In the genomic region with DNA sequence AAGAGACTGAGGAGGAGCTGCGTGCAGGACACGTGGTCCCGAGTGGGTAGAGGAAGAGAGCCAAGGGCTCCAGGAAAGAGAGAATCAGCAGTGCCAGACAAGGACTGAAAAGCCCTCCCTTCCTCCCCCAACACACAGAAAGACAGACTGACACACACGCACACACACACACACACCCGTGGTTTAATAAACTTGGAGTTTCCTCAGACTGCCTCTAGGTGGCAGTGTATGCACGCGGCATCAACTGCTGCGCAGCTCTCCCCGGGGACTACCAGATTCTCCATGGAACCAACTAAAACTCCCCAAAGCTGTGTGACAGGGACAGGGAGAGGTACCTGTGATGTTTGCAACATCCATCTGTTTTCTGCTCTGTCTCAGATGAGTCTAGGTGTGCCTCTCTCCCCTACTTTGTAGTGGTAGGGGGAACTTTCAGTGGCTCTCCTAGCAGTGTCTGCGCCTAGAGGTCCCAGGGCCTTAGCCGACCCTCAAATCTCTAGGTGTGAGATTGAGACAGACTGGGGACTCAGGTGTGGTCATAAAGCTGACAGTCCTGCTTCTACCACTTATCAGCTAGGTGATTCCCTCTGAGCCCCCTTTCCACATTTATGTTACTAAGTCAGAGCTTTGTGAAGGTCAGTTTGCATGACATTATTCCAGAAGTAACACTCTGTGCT, we compare ENCODE assay signal across 8 cellular contexts. TPM values are rescaled to one million over a fixed set of nuclear protein-coding genes. Genes with fewer than 3 reads are reported as not detected.
DNase-seq lines count a peak whose midpoint lies in the region; ATAC-seq and TF ChIP-seq lines count a peak whose summit lies in the region.

No MANE protein-coding gene starts in this region.

- peak; percentile 51 for TF ChIP-seq CTCF in activated CD8-positive, alpha-beta T cell treated with anti-CD3 and anti-CD28 coated beads for 36 hours (IDR thresholded peaks at IDR 0.05)
- TF ChIP-seq CTCF in epithelial cell of esophagus (IDR thresholded peaks at IDR 0.05; ENCODE audit: insufficient read depth, low read depth, low read length, missing control alignments), result peak; percentile 94
- TF ChIP-seq CTCF in natural killer cell (IDR thresholded peaks at IDR 0.05), result peak; percentile 74
- TF ChIP-seq CTCF in tibial nerve (IDR thresholded peaks at IDR 0.05), result peak; percentile 46 to 83 (median 69)

- H3K9me3 ChIP-seq in tibial nerve, result no peaks in the 10 kb centered on the region

- no peaks in the 10 kb centered on the region for H3K9me3 Mint-ChIP-seq in activated CD8-positive, alpha-beta T cell treated with anti-CD3 and anti-CD28 coated beads for 36 hours
- H3K9me3 Mint-ChIP-seq in natural killer cell, result no peaks in the 10 kb centered on the region

- peaks cover 0 to 44% (median 6%) of the 10 kb centered on the region in 4 donors for H3K4me1 ChIP-seq in tibial nerve

- TF ChIP-seq EP300 in tibial nerve (IDR thresholded peaks at IDR 0.05), result peak in 1 of 2 donors; percentile 60

- no peaks in the 10 kb centered on the region for H3K27me3 Mint-ChIP-seq in activated CD8-positive, alpha-beta T cell treated with anti-CD3 and anti-CD28 coated beads for 36 hours
- H3K27me3 Mint-ChIP-seq in natural killer cell (ENCODE audit: low read depth in 2 of 2), result no peaks in the 10 kb centered on the region

- H3K4me1 Mint-ChIP-seq in activated CD8-positive, alpha-beta T cell treated with anti-CD3 and anti-CD28 coated beads for 36 hours (ENCODE audit: low read depth), result peaks cover 45% of the 10 kb centered on the region
- H3K4me1 Mint-ChIP-seq in natural killer cell, result peaks cover 22 to 31% of the 10 kb centered on the region in 2 donors

- no peaks in the 10 kb centered on the region for H3K36me3 ChIP-seq in tibial nerve

- peak overlapping the region; percentile 52 for H3K27ac Mint-ChIP-seq in activated CD8-positive, alpha-beta T cell treated with anti-CD3 and anti-CD28 coated beads for 36 hours
- H3K27ac Mint-ChIP-seq in natural killer cell, result peak overlapping the region in 1 of 2 donors; percentile 59

- DNase-seq in C1 segment of cervical spinal cord (lab: John Stamatoyannopoulos, UW), result peak in 12 of 14 donors; percentile 14 to 70 (median 49)
- DNase-seq in NCI-H69 (lab: John Stamatoyannopoulos, UW), result peak; percentile 70
- DNase-seq in activated CD8-positive, alpha-beta T cell treated with anti-CD3 and anti-CD28 coated beads for 36 hours, result peak; percentile 55
- DNase-seq in epithelial cell of esophagus (ENCODE audit: low read depth), result peak; percentile 76
- peak; percentile 55 for DNase-seq in natural killer cell
- DNase-seq in tibial nerve (ENCODE audit: low spot score in 2 of 2), result peak; percentile 42 to 82

- ATAC-seq in GM18873 (IDR thresholded peaks at IDR 0.05; ENCODE audit: low FRiP score, unreplicated experiment) (peak; percentile 81), HG03064 (IDR thresholded peaks at IDR 0.05; ENCODE audit: low read depth, unreplicated experiment) (peak; percentile 66), natural killer cell (peak; percentile 91 to 97 (median 97))
- ATAC-seq in activated CD8-positive, alpha-beta T cell treated with anti-CD3 and anti-CD28 coated beads for 36 hours, result peak; percentile 85

- no peaks in the 10 kb centered on the region for H3K27me3 ChIP-seq in tibial nerve

- WGBS in tibial nerve, 2 donors, result 23% methylated on average over 7 to 10 of the region's 11 CpGs

- no peak for TF ChIP-seq POLR2A in tibial nerve (IDR thresholded peaks at IDR 0.05)

- peak overlapping the region in 2 of 4 donors; percentile 49 to 58 for H3K27ac ChIP-seq in tibial nerve

- no peak overlapping the region for H3K4me3 Mint-ChIP-seq in activated CD8-positive, alpha-beta T cell treated with anti-CD3 and anti-CD28 coated beads for 36 hours
- H3K4me3 Mint-ChIP-seq in natural killer cell, result no peak overlapping the region

- CTCF ChIA-PET in activated CD8-positive, alpha-beta T cell treated with anti-CD3 and anti-CD28 coated beads for 36 hours (lab: Charles Lee), result interaction anchor here (0.7 to 37.8 kb wide), 34 partner anchors 8 to 255 kb away, joined by 3 to 1114 read pairs (median 6); partner anchors contain the start of gene PRXL2A

- intact Hi-C loops in activated CD8-positive, alpha-beta T cell treated with anti-CD3 and anti-CD28 coated beads for 36 hours (cut with micrococcal nuclease), result loop anchor here (1.0 kb wide), 1 partner anchor 61 kb away; no protein-coding TSS in a partner anchor
- intact Hi-C loops in natural killer cell (cut with micrococcal nuclease), result loop anchor here (1.0 kb wide), 1 partner anchor 61 kb away; no protein-coding TSS in a partner anchor

- POLR2A ChIA-PET in activated CD8-positive, alpha-beta T cell treated with anti-CD3 and anti-CD28 coated beads for 36 hours (lab: Charles Lee), result interaction anchor here (0.9 to 3.9 kb wide), 11 partner anchors 8 to 68 kb away, joined by 3 to 27 read pairs (median 6); partner anchors contain the start of gene TSPAN14

- H3K36me3 Mint-ChIP-seq in activated CD8-positive, alpha-beta T cell treated with anti-CD3 and anti-CD28 coated beads for 36 hours (ENCODE audit: low read depth), result no peaks in the 10 kb centered on the region
- no peaks in the 10 kb centered on the region for H3K36me3 Mint-ChIP-seq in natural killer cell

- H3K4me3 ChIP-seq in epithelial cell of esophagus (ENCODE audit: low read length) (no peak overlapping the region), tibial nerve (no peak overlapping the region)

RNA-seq across cellular contexts. Expression of gene TSPAN14, which starts 9.3 kb away (rescaled TPM):
- total RNA-seq in activated CD8-positive, alpha-beta T cell treated with anti-CD3 and anti-CD28 coated beads for 36 hours, result 10 to 100 TPM; 43.9 to 45.5 TPM
- total RNA-seq in natural killer cell (100 to 1,000 TPM; 126 to 180 (median 173) TPM), tibial nerve (100 to 1,000 TPM; 123 to 163 (median 150) TPM)

RNA-seq across cellular contexts. Expression of gene PRXL2A, which starts 36.4 kb away (rescaled TPM):
- 10 to 100 TPM; 21.0 to 22.7 TPM for total RNA-seq in activated CD8-positive, alpha-beta T cell treated with anti-CD3 and anti-CD28 coated beads for 36 hours
- total RNA-seq in natural killer cell (1 to 10 TPM; 1.3 to 1.8 (median 1.4) TPM), tibial nerve (100 to 1,000 TPM in 3 of 4 donors, 10 to 100 TPM in 1; 94.5 to 176 (median 128) TPM)

Comparison
In these comparisons a context has a peak if more than half of its experiments do, and no peak if none do; other contexts are left out.
1. RNA of gene PRXL2A, which starts 36.4 kb away (total RNA-seq): 94.5 to 176 TPM in tibial nerve and 21.0 to 22.7 TPM in activated CD8-positive, alpha-beta T cell treated with anti-CD3 and anti-CD28 coated beads for 36 hours; 1.3 to 1.8 TPM in natural killer cell; every median in the first group is over 4 times any median in the second.
2. Peak in every context shown above with its lines, with median percentiles within 50 percentile points of each other: DNase-seq, ATAC-seq and CTCF ChIP-seq.